ENCODE assay signal across 1 cellular context in genomic region chr2:44169155-44169898, GRCh38.
TF ChIP-seq lines count a peak whose summit lies in the region.

No MANE protein-coding gene starts in this region.

TF ChIP-seq in HEK293, 187 proteins besides CTCF, POLR2A, EP300 and RAD21 (continued from another document):
- TF ChIP-seq ZNF645 (tag by site-specific recombination; IDR thresholded peaks at IDR 0.05) (no peak), ZBTB11 (tag by site-specific recombination; conservative IDR thresholded peaks at IDR 0.05; ENCODE audit: low read depth) (0 out of 2 replicates have a peak, but pooled peaks have one; percentile 6), KLF17 (tag by site-specific recombination; IDR thresholded peaks at IDR 0.05) (no peak), GLI4 (tag by site-specific recombination; IDR thresholded peaks at IDR 0.05) (no peak), ZNF623 (tag by site-specific recombination; IDR thresholded peaks at IDR 0.05) (no peak), SCRT1 (tag by site-specific recombination; IDR thresholded peaks at IDR 0.05; ENCODE audit: borderline replicate concordance) (no peak), ZNF221 (tag by site-specific recombination; IDR thresholded peaks at IDR 0.05; ENCODE audit: borderline replicate concordance) (no peak), ZNF391 (tag by site-specific recombination; IDR thresholded peaks at IDR 0.05; ENCODE audit: borderline replicate concordance, low read depth) (no peak), ZNF837 (tag by site-specific recombination; IDR thresholded peaks at IDR 0.05) (no peak), ZNF175 (tag by site-specific recombination; IDR thresholded peaks at IDR 0.05) (no peak), GLIS1 (tag by site-specific recombination; IDR thresholded peaks at IDR 0.05) (no peak), ZNF174 (tag by site-specific recombination; IDR thresholded peaks at IDR 0.05) (no peak), ZNF112 (tag by site-specific recombination; IDR thresholded peaks at IDR 0.05) (no peak), ZNF394 (tag by site-specific recombination; IDR thresholded peaks at IDR 0.05; ENCODE audit: borderline replicate concordance) (peak; percentile 83), TSHZ1 (tag by site-specific recombination; IDR thresholded peaks at IDR 0.05; ENCODE audit: borderline replicate concordance) (no peak), SALL2 (tag by site-specific recombination; IDR thresholded peaks at IDR 0.05; ENCODE audit: borderline replicate concordance) (no peak), PRDM1 (tag by site-specific recombination; IDR thresholded peaks at IDR 0.05) (peak; percentile 83), ZBTB8A (tag by site-specific recombination; IDR thresholded peaks at IDR 0.05) (0 out of 2 replicates have a peak, but pooled peaks have one; percentile 10), ZBTB26 (tag by site-specific recombination; optimal IDR thresholded peaks at IDR 0.05) (peak; percentile 27), ZNF510 (tag by site-specific recombination; IDR thresholded peaks at IDR 0.05; ENCODE audit: insufficient replicate concordance) (no peak), ZBTB21 (tag by site-specific recombination; IDR thresholded peaks at IDR 0.05) (no peak), ZIC2 (tag by site-specific recombination; IDR thresholded peaks at IDR 0.05) (no peak), ZNF544 (tag by site-specific recombination; IDR thresholded peaks at IDR 0.05) (no peak), PRDM4 (tag by site-specific recombination; IDR thresholded peaks at IDR 0.05) (peak; percentile 54; the same call in 1 of the 2 replicates), ZNF660 (tag by site-specific recombination; IDR thresholded peaks at IDR 0.05) (peak; percentile 13; the same call in 1 of the 2 replicates), ZNF449 (tag by site-specific recombination; IDR thresholded peaks at IDR 0.05) (no peak), ZNF48 (tag by site-specific recombination; IDR thresholded peaks at IDR 0.05) (no peak), ZNF580 (tag by site-specific recombination; IDR thresholded peaks at IDR 0.05) (no peak), ZNF624 (tag by site-specific recombination; IDR thresholded peaks at IDR 0.05) (no peak), ZNF140 (tag by site-specific recombination; IDR thresholded peaks at IDR 0.05) (no peak), ZNF560 (tag by site-specific recombination; IDR thresholded peaks at IDR 0.05; ENCODE audit: borderline replicate concordance) (no peak), ZSCAN30 (tag by site-specific recombination; IDR thresholded peaks at IDR 0.05) (no peak), ZNF133 (tag by site-specific recombination; IDR thresholded peaks at IDR 0.05) (no peak), ZNF596 (tag by site-specific recombination; IDR thresholded peaks at IDR 0.05) (no peak)
